In the genomic region with DNA sequence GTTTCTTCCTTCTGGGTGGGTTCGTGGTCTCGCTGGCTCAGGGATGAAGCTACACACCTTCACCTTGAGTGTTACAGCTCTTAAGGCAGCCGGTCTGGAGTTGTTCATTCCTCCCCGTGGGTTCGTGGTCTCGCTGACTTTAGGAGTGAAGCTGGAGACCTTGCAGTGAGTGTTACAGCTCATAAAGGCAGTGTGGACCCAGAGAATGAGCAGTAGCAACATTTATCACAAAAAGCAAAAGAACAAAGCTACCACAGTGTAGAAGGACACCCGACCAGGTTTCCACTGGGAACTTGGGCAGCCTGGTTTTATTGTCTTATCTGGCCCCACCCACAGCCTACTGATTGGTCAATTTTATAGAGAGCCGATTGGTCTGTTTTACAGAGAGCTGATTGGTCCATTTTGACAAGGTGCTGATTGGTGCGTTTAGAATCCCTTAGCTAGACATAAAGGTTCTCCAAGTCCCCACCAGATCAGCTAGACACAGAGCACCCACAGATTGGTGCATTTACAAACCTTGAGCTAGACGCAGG, we compare ENCODE assay signal across 1 cellular context.
TF ChIP-seq lines count a peak whose summit lies in the region.

No MANE protein-coding gene starts in this region.

TF ChIP-seq in GM23338, 12 proteins besides CTCF, POLR2A, EP300 and RAD21 (continued from another document):
- TF ChIP-seq, protein P1, sequence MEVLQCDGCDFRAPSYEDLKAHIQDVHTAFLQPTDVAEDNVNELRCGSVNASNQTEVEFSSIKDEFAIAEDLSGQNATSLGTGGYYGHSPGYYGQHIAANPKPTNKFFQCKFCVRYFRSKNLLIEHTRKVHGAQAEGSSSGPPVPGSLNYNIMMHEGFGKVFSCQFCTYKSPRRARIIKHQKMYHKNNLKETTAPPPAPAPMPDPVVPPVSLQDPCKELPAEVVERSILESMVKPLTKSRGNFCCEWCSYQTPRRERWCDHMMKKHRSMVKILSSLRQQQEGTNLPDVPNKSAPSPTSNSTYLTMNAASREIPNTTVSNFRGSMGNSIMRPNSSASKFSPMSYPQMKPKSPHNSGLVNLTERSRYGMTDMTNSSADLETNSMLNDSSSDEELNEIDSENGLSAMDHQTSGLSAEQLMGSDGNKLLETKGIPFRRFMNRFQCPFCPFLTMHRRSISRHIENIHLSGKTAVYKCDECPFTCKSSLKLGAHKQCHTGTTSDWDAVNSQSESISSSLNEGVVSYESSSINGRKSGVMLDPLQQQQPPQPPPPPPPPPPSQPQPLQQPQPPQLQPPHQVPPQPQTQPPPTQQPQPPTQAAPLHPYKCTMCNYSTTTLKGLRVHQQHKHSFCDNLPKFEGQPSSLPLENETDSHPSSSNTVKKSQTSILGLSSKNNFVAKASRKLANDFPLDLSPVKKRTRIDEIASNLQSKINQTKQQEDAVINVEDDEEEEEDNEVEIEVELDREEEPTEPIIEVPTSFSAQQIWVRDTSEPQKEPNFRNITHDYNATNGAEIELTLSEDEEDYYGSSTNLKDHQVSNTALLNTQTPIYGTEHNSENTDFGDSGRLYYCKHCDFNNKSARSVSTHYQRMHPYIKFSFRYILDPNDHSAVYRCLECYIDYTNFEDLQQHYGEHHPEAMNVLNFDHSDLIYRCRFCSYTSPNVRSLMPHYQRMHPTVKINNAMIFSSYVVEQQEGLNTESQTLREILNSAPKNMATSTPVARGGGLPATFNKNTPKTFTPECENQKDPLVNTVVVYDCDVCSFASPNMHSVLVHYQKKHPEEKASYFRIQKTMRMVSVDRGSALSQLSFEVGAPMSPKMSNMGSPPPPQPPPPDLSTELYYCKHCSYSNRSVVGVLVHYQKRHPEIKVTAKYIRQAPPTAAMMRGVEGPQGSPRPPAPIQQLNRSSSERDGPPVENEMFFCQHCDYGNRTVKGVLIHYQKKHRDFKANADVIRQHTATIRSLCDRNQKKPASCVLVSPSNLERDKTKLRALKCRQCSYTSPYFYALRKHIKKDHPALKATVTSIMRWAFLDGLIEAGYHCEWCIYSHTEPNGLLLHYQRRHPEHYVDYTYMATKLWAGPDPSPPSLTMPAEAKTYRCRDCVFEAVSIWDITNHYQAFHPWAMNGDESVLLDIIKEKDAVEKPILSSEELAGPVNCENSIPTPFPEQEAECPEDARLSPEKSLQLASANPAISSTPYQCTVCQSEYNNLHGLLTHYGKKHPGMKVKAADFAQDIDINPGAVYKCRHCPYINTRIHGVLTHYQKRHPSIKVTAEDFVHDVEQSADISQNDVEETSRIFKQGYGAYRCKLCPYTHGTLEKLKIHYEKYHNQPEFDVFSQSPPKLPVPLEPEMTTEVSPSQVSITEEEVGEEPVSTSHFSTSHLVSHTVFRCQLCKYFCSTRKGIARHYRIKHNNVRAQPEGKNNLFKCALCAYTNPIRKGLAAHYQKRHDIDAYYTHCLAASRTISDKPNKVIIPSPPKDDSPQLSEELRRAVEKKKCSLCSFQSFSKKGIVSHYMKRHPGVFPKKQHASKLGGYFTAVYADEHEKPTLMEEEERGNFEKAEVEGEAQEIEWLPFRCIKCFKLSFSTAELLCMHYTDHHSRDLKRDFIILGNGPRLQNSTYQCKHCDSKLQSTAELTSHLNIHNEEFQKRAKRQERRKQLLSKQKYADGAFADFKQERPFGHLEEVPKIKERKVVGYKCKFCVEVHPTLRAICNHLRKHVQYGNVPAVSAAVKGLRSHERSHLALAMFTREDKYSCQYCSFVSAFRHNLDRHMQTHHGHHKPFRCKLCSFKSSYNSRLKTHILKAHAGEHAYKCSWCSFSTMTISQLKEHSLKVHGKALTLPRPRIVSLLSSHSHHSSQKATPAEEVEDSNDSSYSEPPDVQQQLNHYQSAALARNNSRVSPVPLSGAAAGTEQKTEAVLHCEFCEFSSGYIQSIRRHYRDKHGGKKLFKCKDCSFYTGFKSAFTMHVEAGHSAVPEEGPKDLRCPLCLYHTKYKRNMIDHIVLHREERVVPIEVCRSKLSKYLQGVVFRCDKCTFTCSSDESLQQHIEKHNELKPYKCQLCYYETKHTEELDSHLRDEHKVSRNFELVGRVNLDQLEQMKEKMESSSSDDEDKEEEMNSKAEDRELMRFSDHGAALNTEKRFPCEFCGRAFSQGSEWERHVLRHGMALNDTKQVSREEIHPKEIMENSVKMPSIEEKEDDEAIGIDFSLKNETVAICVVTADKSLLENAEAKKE (CRISPR knock-in tag; IDR thresholded peaks at IDR 0.05) = no peak
